Comparison of ENCODE assay signal across 1 cellular context in genomic region chr1:103517380-103518047, GRCh38.
A peak's percentile ranks its signal among the peaks of the same experiment; 100 is the strongest.
TF ChIP-seq lines count a peak whose summit lies in the region.

No MANE protein-coding gene starts in this region.

TF ChIP-seq in GM12878, 131 proteins besides CTCF, POLR2A, EP300 and RAD21 (continued from another document):
- no peak for TF ChIP-seq NR2C2 (IDR thresholded peaks at IDR 0.05; ENCODE audit: borderline replicate concordance, control insufficient read depth, insufficient read length, low read depth)
- TF ChIP-seq ELK1 (IDR thresholded peaks at IDR 0.05; ENCODE audit: low read depth, low read length), result no peak
- TF ChIP-seq PKNOX1 (IDR thresholded peaks at IDR 0.05), result peak; percentile 90
- no peak for TF ChIP-seq TAF1 (IDR thresholded peaks at IDR 0.05; ENCODE audit: borderline replicate concordance, low read depth, low read length)
- TF ChIP-seq CREM (IDR thresholded peaks at IDR 0.05; ENCODE audit: low read depth), result 0 out of 2 replicates have a peak, but pooled peaks have one; percentile 14
- no peak for TF ChIP-seq ZZZ3 (IDR thresholded peaks at IDR 0.05; ENCODE audit: control insufficient read depth, insufficient read length, low read depth)
- TF ChIP-seq JUNB (IDR thresholded peaks at IDR 0.05), result peak; percentile 32; the same call in 1 of the 2 replicates
- TF ChIP-seq MEF2B (IDR thresholded peaks at IDR 0.05; ENCODE audit: partially characterized antibody, poor library complexity, severe bottlenecking), result peak; percentile 41
